ENCODE assay signal across 1 cellular context in genomic region chr15:96346409-96346808, GRCh38.
A peak's percentile ranks its signal among the peaks of the same experiment; 100 is the strongest.
TF ChIP-seq lines count a peak whose summit lies in the region.

No MANE protein-coding gene starts in this region.

TF ChIP-seq in H1, 55 proteins besides CTCF, POLR2A, EP300 and RAD21:
- TF ChIP-seq RNF2 (IDR thresholded peaks at IDR 0.05; ENCODE audit: borderline replicate concordance, low read depth, low read length, missing control alignments, poor library complexity, severe bottlenecking), result peak; percentile 23
- TF ChIP-seq SIX5 (IDR thresholded peaks at IDR 0.05; ENCODE audit: low read depth, low read length), result no peak
- no peak for TF ChIP-seq CEBPB (IDR thresholded peaks at IDR 0.05; ENCODE audit: low read depth, low read length)
- TF ChIP-seq SP4 (IDR thresholded peaks at IDR 0.05; ENCODE audit: low read length), result no peak
TF ChIP-seq in H1: peak in this region for 1.
